15 cellular contexts compared by ENCODE assay signal in the genomic region with DNA sequence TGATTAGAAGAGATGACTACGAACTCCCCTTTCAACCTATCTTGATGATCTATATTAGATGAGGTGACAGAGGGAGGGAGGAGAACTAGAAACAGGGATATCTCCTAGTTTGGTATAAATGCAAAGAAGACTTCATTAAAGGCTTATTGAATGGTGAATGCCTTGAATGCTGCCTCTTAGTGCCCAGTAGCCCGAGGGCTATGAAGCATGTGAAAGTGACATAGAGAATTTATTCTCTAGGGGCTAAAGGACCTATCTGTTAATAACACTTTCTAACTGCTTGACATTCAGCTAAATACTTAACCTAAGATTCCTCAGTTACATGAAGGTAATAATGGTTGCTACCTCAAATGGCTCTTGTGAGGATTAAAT.
"Had no signal": no experiment of that assay in that cellular context is flagged by ENCODE, and none has a peak within 500 bp of the region (broad histone marks: within the 10 kb centered on the region; RNA-seq: fewer than 3 reads in every experiment).

No MANE protein-coding gene starts in this region.

- H3K4me1 ChIP-seq: colonic mucosa had no signal

- DNase-seq: activated CD4-positive, alpha-beta T cell treated with anti-CD3 and anti-CD28 coated beads, Interleukin-2, amount 10 ng/mL, durations not matched to agents 7 days and 5 days; activated CD8-positive, alpha-beta T cell treated with anti-CD3 and anti-CD28 coated beads, Interleukin-2, amount 10 ng/mL, durations not matched to agents 7 days and 5 days; activated naive CD4-positive, alpha-beta T cell treated with Interleukin-2 at 50 U/mL for 16 hours; activated T-cell treated with anti-CD3 and anti-CD28 coated beads, Interleukin-2, amount 50 U/mL, for 24 hours; central memory CD4-positive, alpha-beta T cell; colonic mucosa; erythroblast; left cardiac atrium; natural killer cell; retina; stimulated activated naive CD4-positive, alpha-beta T cell had no signal

- H3K36me3 Mint-ChIP-seq: brain, natural killer cell had no signal

- H3K4me1 Mint-ChIP-seq: activated CD4-positive, alpha-beta T cell treated with anti-CD3 and anti-CD28 coated beads, Interleukin-2, amount 10 ng/mL, durations not matched to agents 7 days and 5 days; natural killer cell had no signal

- H3K4me3 ChIP-seq: colonic mucosa, thyroid gland had no signal

- H3K27ac ChIP-seq: colonic mucosa, thyroid gland had no signal

- H3K27me3 ChIP-seq: colonic mucosa, thyroid gland had no signal

- FAIRE-seq: urothelium cell line had no signal

- H3K27me3 Mint-ChIP-seq: activated CD4-positive, alpha-beta T cell treated with anti-CD3 and anti-CD28 coated beads, Interleukin-2, amount 10 ng/mL, durations not matched to agents 7 days and 5 days; activated T-cell treated with anti-CD3 and anti-CD28 coated beads, Interleukin-2, amount 50 U/mL, for 24 hours; brain had no signal

- H3K27ac Mint-ChIP-seq: activated CD4-positive, alpha-beta T cell treated with anti-CD3 and anti-CD28 coated beads, Interleukin-2, amount 10 ng/mL, durations not matched to agents 7 days and 5 days; activated CD8-positive, alpha-beta T cell treated with anti-CD3 and anti-CD28 coated beads, Interleukin-2, amount 10 ng/mL, durations not matched to agents 7 days and 5 days; activated T-cell treated with anti-CD3 and anti-CD28 coated beads, Interleukin-2, amount 50 U/mL, for 24 hours; activated T-helper 2 cell treated with anti-CD3 and anti-CD28 coated beads, Interferon-gamma antibody, Interleukin-2, Interleukin-4, amounts not matched to agents 10 μg/mL and 5 μg/mL and 100 μg/mL, durations not matched to agents 14 hours and 24 hours and 36 hours; brain; natural killer cell had no signal

- H3K36me3 ChIP-seq: colonic mucosa, thyroid gland had no signal

- H3K9me3 Mint-ChIP-seq: activated CD4-positive, alpha-beta T cell treated with anti-CD3 and anti-CD28 coated beads, Interleukin-2, amount 10 ng/mL, durations not matched to agents 7 days and 5 days; activated T-cell treated with anti-CD3 and anti-CD28 coated beads, Interleukin-2, amount 50 U/mL, for 24 hours; activated T-helper 2 cell treated with anti-CD3 and anti-CD28 coated beads, Interferon-gamma antibody, Interleukin-2, Interleukin-4, amounts not matched to agents 10 μg/mL and 5 μg/mL and 100 μg/mL, durations not matched to agents 14 hours and 24 hours and 36 hours had no signal

- H3K4me3 Mint-ChIP-seq: activated CD4-positive, alpha-beta T cell treated with anti-CD3 and anti-CD28 coated beads, Interleukin-2, amount 10 ng/mL, durations not matched to agents 7 days and 5 days; activated CD8-positive, alpha-beta T cell treated with anti-CD3 and anti-CD28 coated beads, Interleukin-2, amount 10 ng/mL, durations not matched to agents 7 days and 5 days; activated T-cell treated with anti-CD3 and anti-CD28 coated beads, Interleukin-2, amount 50 U/mL, for 24 hours; brain; natural killer cell had no signal
